13 cellular contexts compared by ENCODE assay signal in the genomic region with DNA sequence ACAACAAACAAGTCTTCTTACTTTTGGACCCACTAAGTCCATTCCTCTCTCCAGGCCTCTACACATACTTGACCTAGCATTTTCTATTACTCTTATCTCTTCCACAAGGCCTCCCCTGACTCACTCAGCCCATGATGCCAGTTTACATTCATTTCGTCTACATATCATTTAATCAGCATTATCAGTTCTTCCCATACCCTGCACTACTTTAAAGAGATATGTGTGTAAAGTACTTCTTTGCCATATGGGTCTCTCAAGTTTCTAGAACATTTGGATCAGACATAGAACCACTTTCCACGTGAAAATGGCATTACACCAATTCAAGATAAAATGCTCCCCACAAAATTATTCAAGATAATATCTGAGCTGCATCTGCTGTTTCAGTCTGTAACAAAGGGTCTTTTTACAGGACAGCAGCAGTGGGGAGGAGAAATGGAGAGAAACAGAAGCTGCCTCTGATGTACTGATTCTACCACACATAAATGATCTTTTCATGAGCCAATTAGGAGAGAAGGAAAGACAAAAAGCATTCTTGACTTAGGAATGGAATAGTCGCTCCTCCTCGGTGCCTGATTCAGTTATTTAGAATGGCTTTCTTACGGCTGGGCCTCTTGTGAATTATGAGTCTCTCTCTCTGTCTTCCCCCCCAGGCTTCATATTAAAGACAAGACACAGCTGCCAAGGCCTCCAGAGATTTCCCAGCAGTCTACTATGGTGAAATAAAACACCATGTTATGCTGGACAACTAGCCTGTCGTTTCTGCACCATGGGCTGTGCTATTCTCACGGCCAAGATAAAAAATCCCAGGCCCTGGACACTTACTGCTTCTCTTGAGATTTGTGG. TPM values are rescaled to one million over a fixed set of nuclear protein-coding genes. Genes with fewer than 3 reads are reported as not detected.
DNase-seq lines count a peak whose midpoint lies in the region; ATAC-seq and TF ChIP-seq lines count a peak whose summit lies in the region.
"Had no signal": no experiment of that assay in that cellular context is flagged by ENCODE, and none has a peak within 500 bp of the region (broad histone marks: within the 10 kb centered on the region; RNA-seq: fewer than 3 reads in every experiment).

No MANE protein-coding gene starts in this region.

- H3K4me2 ChIP-seq in IMR-90 (ENCODE audit: low read depth, low read length), result peak overlapping the region; percentile 52

- H3K36me3 ChIP-seq in IMR-90 (ENCODE audit: control insufficient read depth, insufficient read depth, low read length) (no peaks in the 10 kb centered on the region), ectodermal cell (ENCODE audit: control insufficient read depth, insufficient read depth, low read length) (no peaks in the 10 kb centered on the region)
- H3K36me3 ChIP-seq: SJSA1, thoracic aorta had no signal

- POLR2A ChIA-PET in IMR-90 (lab: Charles Lee; ENCODE audit: unreplicated experiment), result no interaction called here

- H3K4me3 ChIP-seq in IMR-90 (ENCODE audit: insufficient read depth, low read depth, low read length) (no peak overlapping the region), ectodermal cell (ENCODE audit: insufficient read depth, low read depth, low read length) (no peak overlapping the region), skeletal muscle cell (ENCODE audit: low read depth, low read length) (no peak overlapping the region)
- H3K4me3 ChIP-seq: SJSA1, thoracic aorta had no signal

- no TSS peak for BruUV-seq in IMR-90 (replicated peaks; lab: Mats Ljungman, UMichigan)

- no peak overlapping the region for H2AK5ac ChIP-seq in IMR-90 (ENCODE audit: low read depth, low read length)

- no peaks in the 10 kb centered on the region for H4K20me1 ChIP-seq in IMR-90 (ENCODE audit: insufficient read depth, low read length)

- in situ Hi-C loops in IMR-90 (cut with MboI; ENCODE audit: low sequenced_read_pairs), result no loop called here

- no peaks in the 10 kb centered on the region for H3K27me3 ChIP-seq in IMR-90 (ENCODE audit: control insufficient read depth, insufficient read depth, low read length)
- H3K27me3 ChIP-seq in ectodermal cell (ENCODE audit: control insufficient read depth, insufficient read depth, low read length, poor library complexity, severe bottlenecking), result no peaks in the 10 kb centered on the region
- no peaks in the 10 kb centered on the region for H3K27me3 ChIP-seq in layer of hippocampus (ENCODE audit: control insufficient read depth, insufficient read depth, low read length)

- H3K4ac ChIP-seq in IMR-90 (ENCODE audit: low read depth, low read length), result peak overlapping the region; percentile 33; the same call in 1 of the 2 replicates

- no peaks in the 10 kb centered on the region for H3K79me1 ChIP-seq in IMR-90 (ENCODE audit: low read depth in 1 of 2, low read length in 2 of 2)

- H3K9ac ChIP-seq in IMR-90 (ENCODE audit: low read depth, low read length), result no peak overlapping the region; the same call in 1 of the 2 replicates

- TF ChIP-seq POLR2A in IMR-90 (IDR thresholded peaks at IDR 0.05; ENCODE audit: low read depth, low read length), result no peak

- WGBS in IMR-90 (ENCODE audit: extremely low coverage in 2 of 2, insufficient read length in 1 of 2), 2 experiments, result 17% methylated on average over 1 of the region's 7 CpGs; no CpG with 5 or more reads in 1 of the 2 experiments
- 89 to 90% methylated on average over 7 of the region's 7 CpGs for WGBS in ectodermal cell, 2 experiments

- DNase-seq in IMR-90, result peak; percentile 66
- DNase-seq in skeletal muscle cell (ENCODE audit: low read depth), result peak; percentile 60
- DNase-seq in effector CD8-positive, alpha-beta T cell (lab: John Stamatoyannopoulos, UW), result no peak
- DNase-seq: activated CD4-positive, alpha-beta T cell treated with anti-CD3 and anti-CD28 coated beads, Interleukin-2, amount 50 U/mL, for 48 hours; NCI-H510A treated with DMSO at 0.1 percent for 48 hours had no signal

- intact Hi-C loops in IMR-90 (cut with micrococcal nuclease), result loop anchor here (1.0 to 2.0 kb wide), 2 partner anchors 8 to 37 kb away; no protein-coding TSS in a partner anchor

- peak overlapping the region; percentile 86 for H2BK5ac ChIP-seq in IMR-90 (ENCODE audit: low read depth, low read length, poor library complexity, severe bottlenecking)

- TF ChIP-seq RAD21 in IMR-90 (IDR thresholded peaks at IDR 0.05; ENCODE audit: low read length), result no peak

- H3K4me1 ChIP-seq in IMR-90 (ENCODE audit: control insufficient read depth, insufficient read depth, low read length), result peaks cover 15% of the 10 kb centered on the region
- no peaks in the 10 kb centered on the region for H3K4me1 ChIP-seq in ectodermal cell (ENCODE audit: control insufficient read depth, insufficient read depth, low read length)
- H3K4me1 ChIP-seq: SJSA1 had no signal

- no peak overlapping the region for H3K56ac ChIP-seq in IMR-90 (ENCODE audit: extremely low read depth, insufficient read depth, low read length)

- no peaks in the 10 kb centered on the region for H3K9me3 ChIP-seq in IMR-90 (ENCODE audit: control insufficient read depth, insufficient read depth, low read length)
- no peaks in the 10 kb centered on the region for H3K9me3 ChIP-seq in ectodermal cell (ENCODE audit: control insufficient read depth, low read length)
- H3K9me3 ChIP-seq: SJSA1, thoracic aorta had no signal

- H4K91ac ChIP-seq in IMR-90 (ENCODE audit: insufficient read depth, low read depth, low read length), result no peak overlapping the region; the same call in none of the 2 replicates

- dilution Hi-C loops in IMR-90 (cut with HindIII; ENCODE audit: low sequenced_read_pairs, unreplicated experiment), result no loop called here

- H2BK20ac ChIP-seq in IMR-90 (ENCODE audit: low read depth, low read length), result peak overlapping the region; percentile 16; the same call in 1 of the 2 replicates

- H2BK120ac ChIP-seq in IMR-90 (ENCODE audit: low read depth, low read length), result peak overlapping the region; percentile 44; the same call in 1 of the 2 replicates

- peaks cover 2% of the 10 kb centered on the region; the same call in 1 of the 2 replicates for H3K9me1 ChIP-seq in IMR-90 (ENCODE audit: insufficient read depth, low read length)

- H3K27ac ChIP-seq in IMR-90 (ENCODE audit: insufficient read depth, low read length) (peak overlapping the region; percentile 56; the same call in 1 of the 2 replicates), ectodermal cell (ENCODE audit: insufficient read depth, low read depth, low read length, poor library complexity, severe bottlenecking) (peak overlapping the region; percentile 38), layer of hippocampus (ENCODE audit: low read depth, low read length) (peak overlapping the region; percentile 89)
- H3K27ac ChIP-seq: SJSA1, thoracic aorta had no signal

- peak overlapping the region; percentile 83 for H3K18ac ChIP-seq in IMR-90 (ENCODE audit: low read depth, low read length)

- no peak for TF ChIP-seq CTCF in IMR-90 (conservative IDR thresholded peaks at IDR 0.05; ENCODE audit: low read depth, low read length)

- H2BK15ac ChIP-seq in IMR-90 (ENCODE audit: low read depth, low read length), result no peak overlapping the region

- no peak overlapping the region for H2AK9ac ChIP-seq in IMR-90 (replicated peaks; ENCODE audit: low read depth, low read length, poor library complexity)

- CTCF ChIA-PET in IMR-90 (lab: Yijun Ruan, JAX), result no interaction called here

- peak; percentile 65 for ATAC-seq in IMR-90 (ENCODE audit: low read depth)
- ATAC-seq in HG03139 (IDR thresholded peaks at IDR 0.05; ENCODE audit: unreplicated experiment), result no peak
- ATAC-seq in HG03571 (IDR thresholded peaks at IDR 0.05; ENCODE audit: unreplicated experiment), result no peak
- no peak for ATAC-seq in GM18519 (IDR thresholded peaks at IDR 0.05; ENCODE audit: low FRiP score, unreplicated experiment)
- ATAC-seq: esophagus mucosa had no signal

- peak overlapping the region; percentile 40; the same call in 1 of the 2 replicates for H4K5ac ChIP-seq in IMR-90 (ENCODE audit: low read depth, low read length)

- no peak overlapping the region for H2AFZ ChIP-seq in IMR-90 (replicated peaks; ENCODE audit: low read length, poor library complexity)

- no peak overlapping the region for H3K14ac ChIP-seq in IMR-90 (replicated peaks; ENCODE audit: low read depth, low read length)

- peak overlapping the region; percentile 30 to 38; a peak in 3 of 4 replicates for H4K8ac ChIP-seq in IMR-90 (ENCODE audit: low read depth in 2 of 2, low read length in 2 of 2)

- H3K23ac ChIP-seq in IMR-90 (ENCODE audit: low read depth, low read length), result no peak overlapping the region

TF ChIP-seq in IMR-90, 13 proteins besides CTCF, POLR2A, EP300 and RAD21 (continues in another document):
- no peak for TF ChIP-seq RFX5 (IDR thresholded peaks at IDR 0.05; ENCODE audit: low read depth, low read length)
- TF ChIP-seq CHD1 (IDR thresholded peaks at IDR 0.05; ENCODE audit: low read depth, low read length), result no peak
- TF ChIP-seq MAZ (IDR thresholded peaks at IDR 0.05; ENCODE audit: borderline replicate concordance, low read depth, low read length), result peak; percentile 24; the same call in 1 of the 2 replicates
- TF ChIP-seq ELK1 (IDR thresholded peaks at IDR 0.05; ENCODE audit: borderline replicate concordance, low read depth, low read length), result no peak

RNA-seq across cellular contexts. Expression of gene SEPTIN7, which starts 46.9 kb away (rescaled TPM):
- total RNA-seq in IMR-90 (2012; rRNA removed), result 239 and 270 TPM in 2 replicates
- polyA plus RNA-seq in IMR-90 (2012; rRNA removed), result 112 and 150 TPM in 2 replicates
- 20.5 and 27.9 TPM in 2 replicates for polyA plus RNA-seq in IMR-90 (2012; cell fraction: cytosol; rRNA removed)
- 5.8 and 66.9 TPM in 2 replicates for polyA plus RNA-seq in IMR-90 (2012; cell fraction: nucleus; rRNA removed; ENCODE audit: low replicate concordance)
- 337 TPM for polyA plus RNA-seq in ectodermal cell (2013, experiment 1 of 4)
- 351 TPM for polyA plus RNA-seq in ectodermal cell (2013, experiment 2 of 4)
- polyA plus RNA-seq in ectodermal cell (2013, experiment 3 of 4), result 282 TPM
- 311 TPM for polyA plus RNA-seq in ectodermal cell (2013, experiment 4 of 4)

RNA-seq across cellular contexts. Expression of gene HERPUD2, which starts 59.0 kb away (rescaled TPM):
- total RNA-seq in IMR-90 (2012; rRNA removed), result 18.3 and 22.2 TPM in 2 replicates
- polyA plus RNA-seq in IMR-90 (2012; rRNA removed), result 26.8 and 27.2 TPM in 2 replicates
- polyA plus RNA-seq in IMR-90 (2012; cell fraction: cytosol; rRNA removed), result 7.9 and 15.9 TPM in 2 replicates
- polyA plus RNA-seq in IMR-90 (2012; cell fraction: nucleus; rRNA removed; ENCODE audit: low replicate concordance), result 11.7 and 13.3 TPM in 2 replicates
- polyA plus RNA-seq in ectodermal cell (2013, experiment 1 of 4), result 39.5 TPM
- polyA plus RNA-seq in ectodermal cell (2013, experiment 2 of 4), result 33.2 TPM
- 32.3 TPM for polyA plus RNA-seq in ectodermal cell (2013, experiment 3 of 4)
- polyA plus RNA-seq in ectodermal cell (2013, experiment 4 of 4), result 37.0 TPM

Comparison
In these comparisons a context has a peak if more than half of its experiments do, and no peak if none do; other contexts are left out.
1. H3K27ac ChIP-seq: peak in every context shown above with its lines; median percentile 89 in layer of hippocampus; 56 in IMR-90; 38 in ectodermal cell.